10 cellular contexts compared by ENCODE assay signal in genomic region chr1:234231061-234231892, GRCh38.
DNase-seq lines count a peak whose midpoint lies in the region; ATAC-seq and TF ChIP-seq lines count a peak whose summit lies in the region.
"Had no signal": no experiment of that assay in that cellular context is flagged by ENCODE, and none has a peak within 500 bp of the region (broad histone marks: within the 10 kb centered on the region; RNA-seq: fewer than 3 reads in every experiment).

No MANE protein-coding gene starts in this region.

- CTCF ChIA-PET in RWPE1 (lab: Yijun Ruan, JAX): interaction anchor here (0.6 to 0.7 kb wide), 3 partner anchors 38 to 697 kb away, joined by 3 to 8 read pairs (median 4); no protein-coding TSS in a partner anchor

- TF ChIP-seq CTCF in C4-2B (conservative IDR thresholded peaks at IDR 0.05): peak; percentile 62
- peak; percentile 28 for TF ChIP-seq CTCF in kidney epithelial cell (IDR thresholded peaks at IDR 0.05; ENCODE audit: insufficient read depth, low read length, poor library complexity, severe bottlenecking)
- TF ChIP-seq CTCF in esophagus muscularis mucosa (IDR thresholded peaks at IDR 0.05): no peak
- no peak for TF ChIP-seq CTCF in RWPE1 (conservative IDR thresholded peaks at IDR 0.05; ENCODE audit: low read depth)

- no peaks in the 10 kb centered on the region for H3K9me3 ChIP-seq in esophagus muscularis mucosa
- H3K9me3 ChIP-seq: upper lobe of left lung had no signal

- intact Hi-C loops in esophagus muscularis mucosa (cut with DNase I): no loop called here

- POLR2A ChIA-PET in RWPE1 (lab: Yijun Ruan, JAX; ENCODE audit: low non-redundant PET): no interaction called here

- DNase-seq in kidney epithelial cell (ENCODE audit: low read depth): no peak
- no peak for DNase-seq in NCI-H2029 treated with DMSO at 0.1 percent for 48 hours (lab: John Stamatoyannopoulos, UW)
- no peak for DNase-seq in esophagus muscularis mucosa (ENCODE audit: extremely low spot score)
- no peak for DNase-seq in RWPE1 (ENCODE audit: low spot score)
- DNase-seq: NCI-H146 had no signal

- TF ChIP-seq EP300 in esophagus muscularis mucosa (IDR thresholded peaks at IDR 0.05): no peak

- WGBS in esophagus muscularis mucosa: 68% methylated on average over 15 of the region's 55 CpGs

- H3K27ac ChIP-seq in C4-2B (no peak overlapping the region), esophagus muscularis mucosa (replicated peaks in 1 of 4) (no peak overlapping the region), RWPE1 (no peak overlapping the region)
- H3K27ac ChIP-seq: upper lobe of left lung had no signal

- ATAC-seq in GM18909 (IDR thresholded peaks at IDR 0.05; ENCODE audit: poor library complexity, unreplicated experiment): peak; percentile 63
- ATAC-seq in SK-N-SH treated with all-trans-retinoic acid at 6 μM for 48 hours: peak; percentile 43; the same call in 2 of the 3 replicates
- no peak for ATAC-seq in HG03460 (IDR thresholded peaks at IDR 0.05; ENCODE audit: unreplicated experiment)

- H3K27me3 ChIP-seq in kidney epithelial cell (ENCODE audit: control insufficient read depth, insufficient read depth, low read length) (no peaks in the 10 kb centered on the region), esophagus muscularis mucosa (peaks cover 0 to 12% (median 0%) of the 10 kb centered on the region in 4 donors)
- H3K27me3 ChIP-seq: upper lobe of left lung had no signal

- H3K36me3 ChIP-seq in kidney epithelial cell (ENCODE audit: control insufficient read depth, insufficient read depth, low read length): no peaks in the 10 kb centered on the region
- no peaks in the 10 kb centered on the region for H3K36me3 ChIP-seq in esophagus muscularis mucosa
- H3K36me3 ChIP-seq: upper lobe of left lung had no signal

- peaks cover 0 to 11% (median 3%) of the 10 kb centered on the region in 4 donors for H3K4me1 ChIP-seq in esophagus muscularis mucosa

- H3K4me3 ChIP-seq in kidney epithelial cell (ENCODE audit: low read depth, low read length) (no peak overlapping the region), esophagus muscularis mucosa (no peak overlapping the region)

- TF ChIP-seq POLR2A in esophagus muscularis mucosa (IDR thresholded peaks at IDR 0.05; ENCODE audit: low read depth): no peak

TF ChIP-seq in SK-N-SH treated with all-trans-retinoic acid at 6 μM for 48 hours, 23 proteins besides CTCF, POLR2A, EP300 and RAD21:
- TF ChIP-seq TCF4 (CRISPR knock-in tag; IDR thresholded peaks at IDR 0.05; ENCODE audit: borderline replicate concordance): no peak
- TF ChIP-seq GLIS3 (CRISPR knock-in tag; IDR thresholded peaks at IDR 0.05): no peak
- no peak for TF ChIP-seq TOX (CRISPR knock-in tag; IDR thresholded peaks at IDR 0.05; ENCODE audit: borderline replicate concordance)
- TF ChIP-seq ZC3H10 (CRISPR knock-in tag; IDR thresholded peaks at IDR 0.05): no peak
- TF ChIP-seq ZNF565 (CRISPR knock-in tag; conservative IDR thresholded peaks at IDR 0.05; ENCODE audit: low read depth): no peak
- TF ChIP-seq ARNTL (CRISPR knock-in tag; IDR thresholded peaks at IDR 0.05; ENCODE audit: borderline replicate concordance, low read depth): no peak
- TF ChIP-seq ZNF70 (CRISPR knock-in tag; IDR thresholded peaks at IDR 0.05): no peak
- no peak for TF ChIP-seq PATZ1 (CRISPR knock-in tag; IDR thresholded peaks at IDR 0.05; ENCODE audit: borderline replicate concordance)
- no peak for TF ChIP-seq CSDC2 (CRISPR knock-in tag; IDR thresholded peaks at IDR 0.05)
- TF ChIP-seq ISL1 (CRISPR knock-in tag; IDR thresholded peaks at IDR 0.05): no peak
- no peak for TF ChIP-seq ZNF8 (CRISPR knock-in tag; IDR thresholded peaks at IDR 0.05)
- TF ChIP-seq PPARA (CRISPR knock-in tag; IDR thresholded peaks at IDR 0.05; ENCODE audit: borderline replicate concordance): no peak
- TF ChIP-seq CSRNP3 (CRISPR knock-in tag; IDR thresholded peaks at IDR 0.05): no peak
- no peak for TF ChIP-seq RARB (CRISPR knock-in tag; IDR thresholded peaks at IDR 0.05)
- TF ChIP-seq, protein P1, sequence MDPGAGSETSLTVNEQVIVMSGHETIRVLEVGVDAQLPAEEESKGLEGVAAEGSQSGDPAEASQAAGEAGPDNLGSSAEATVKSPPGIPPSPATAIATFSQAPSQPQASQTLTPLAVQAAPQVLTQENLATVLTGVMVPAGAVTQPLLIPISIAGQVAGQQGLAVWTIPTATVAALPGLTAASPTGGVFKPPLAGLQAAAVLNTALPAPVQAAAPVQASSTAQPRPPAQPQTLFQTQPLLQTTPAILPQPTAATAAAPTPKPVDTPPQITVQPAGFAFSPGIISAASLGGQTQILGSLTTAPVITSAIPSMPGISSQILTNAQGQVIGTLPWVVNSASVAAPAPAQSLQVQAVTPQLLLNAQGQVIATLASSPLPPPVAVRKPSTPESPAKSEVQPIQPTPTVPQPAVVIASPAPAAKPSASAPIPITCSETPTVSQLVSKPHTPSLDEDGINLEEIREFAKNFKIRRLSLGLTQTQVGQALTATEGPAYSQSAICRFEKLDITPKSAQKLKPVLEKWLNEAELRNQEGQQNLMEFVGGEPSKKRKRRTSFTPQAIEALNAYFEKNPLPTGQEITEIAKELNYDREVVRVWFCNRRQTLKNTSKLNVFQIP (CRISPR knock-in tag; IDR thresholded peaks at IDR 0.05; ENCODE audit: borderline replicate concordance, low read depth): no peak
- no peak for TF ChIP-seq ESRRG (CRISPR knock-in tag; IDR thresholded peaks at IDR 0.05)
- no peak for TF ChIP-seq SNAI2 (CRISPR knock-in tag; IDR thresholded peaks at IDR 0.05)

Comparison
In these comparisons a context has a peak if more than half of its experiments do, and no peak if none do; other contexts are left out.
1. CTCF ChIP-seq: peak in C4-2B (single experiment) and kidney epithelial cell (single experiment); none in esophagus muscularis mucosa (0 of 3) and RWPE1 (single experiment).